Comparison of ENCODE assay signal across 25 cellular contexts in the genomic region with DNA sequence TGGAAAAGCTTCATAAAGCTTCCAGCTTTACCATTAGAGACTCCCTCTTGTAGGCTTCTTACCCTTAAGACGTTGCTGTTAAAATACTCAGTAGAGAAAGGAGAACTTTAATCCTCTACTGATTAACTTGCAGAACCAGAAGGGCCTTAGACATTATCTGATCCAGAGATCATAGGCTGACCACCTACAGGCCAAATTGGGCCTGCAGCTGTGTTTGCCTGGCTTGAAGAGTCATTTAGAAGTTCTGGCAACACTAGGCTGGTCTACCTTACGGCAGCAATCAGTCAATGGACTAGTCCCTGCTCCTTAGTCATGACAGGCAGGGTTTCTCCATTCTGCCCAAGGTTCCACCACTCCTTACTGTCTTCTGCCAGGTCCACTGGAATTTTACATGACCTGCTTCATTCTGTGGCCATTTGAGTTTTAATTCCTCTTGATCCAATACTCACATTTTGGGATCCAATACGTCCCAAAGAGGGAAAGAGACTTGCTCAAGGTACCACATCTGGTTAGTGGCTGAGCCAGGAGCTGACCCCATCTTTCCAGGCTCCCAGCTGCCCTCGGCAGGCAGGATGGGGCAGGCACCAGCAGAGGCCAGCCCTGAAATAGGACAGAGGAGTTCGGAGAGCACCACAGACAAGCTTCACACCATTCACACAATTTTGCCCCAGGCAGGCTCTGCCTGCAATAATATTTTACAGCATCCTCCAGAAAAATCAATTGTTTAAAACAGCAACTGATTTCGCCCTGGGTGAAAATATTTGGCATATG.
"Had no signal": no experiment of that assay in that cellular context is flagged by ENCODE, and none has a peak within 500 bp of the region (broad histone marks: within the 10 kb centered on the region; RNA-seq: fewer than 3 reads in every experiment).

No MANE protein-coding gene starts in this region.

- H3K9ac ChIP-seq: KMS-11 had no signal

- H3K27ac Mint-ChIP-seq: IgD-negative memory B cell had no signal

- H3K4me1 ChIP-seq: Peyer's patch, SJSA1 had no signal

- H3K27ac ChIP-seq: HL-60, KMS-11, PC-9, Peyer's patch, SJSA1, SK-N-MC had no signal

- H3K9me3 Mint-ChIP-seq: IgD-negative memory B cell had no signal

- ATAC-seq: K562 had no signal

- H3K27me3 Mint-ChIP-seq: IgD-negative memory B cell had no signal

- H3K4me3 ChIP-seq: K562, PC-9, Peyer's patch, SJSA1, SK-N-MC had no signal

- H3K9me3 ChIP-seq: Peyer's patch, SJSA1 had no signal

- DNase-seq: Kasumi-1; MM.1S; NCI-H1092 treated with DMSO at 0.1 percent for 48 hours; NCI-H1436; NCI-H187; NCI-H2029; NCI-H2081 treated with DMSO at 0.1 percent for 48 hours; NCI-H2171; NCI-H226; NCI-H446; NCI-H510A; NCI-H524 treated with DMSO at 0.1 percent for 48 hours; NCI-H69; NCI-H774; NK-92 treated with Interleukin-12 subunit alpha and Interleukin-12 subunit beta, amount 100 ng/mL, for 24 hours; PC-9; Peyer's patch; Right ventricle myocardium superior; SIG-M5 had no signal

- H3K36me3 ChIP-seq: Peyer's patch, SJSA1 had no signal

- H3K4me2 ChIP-seq: KMS-11, PC-9 had no signal

- H3K4me3 Mint-ChIP-seq: IgD-negative memory B cell had no signal

- H3K27me3 ChIP-seq: Peyer's patch, SJSA1 had no signal

- H2AFZ ChIP-seq: PC-9 had no signal
